8 cellular contexts compared by ENCODE assay signal in the genomic region with DNA sequence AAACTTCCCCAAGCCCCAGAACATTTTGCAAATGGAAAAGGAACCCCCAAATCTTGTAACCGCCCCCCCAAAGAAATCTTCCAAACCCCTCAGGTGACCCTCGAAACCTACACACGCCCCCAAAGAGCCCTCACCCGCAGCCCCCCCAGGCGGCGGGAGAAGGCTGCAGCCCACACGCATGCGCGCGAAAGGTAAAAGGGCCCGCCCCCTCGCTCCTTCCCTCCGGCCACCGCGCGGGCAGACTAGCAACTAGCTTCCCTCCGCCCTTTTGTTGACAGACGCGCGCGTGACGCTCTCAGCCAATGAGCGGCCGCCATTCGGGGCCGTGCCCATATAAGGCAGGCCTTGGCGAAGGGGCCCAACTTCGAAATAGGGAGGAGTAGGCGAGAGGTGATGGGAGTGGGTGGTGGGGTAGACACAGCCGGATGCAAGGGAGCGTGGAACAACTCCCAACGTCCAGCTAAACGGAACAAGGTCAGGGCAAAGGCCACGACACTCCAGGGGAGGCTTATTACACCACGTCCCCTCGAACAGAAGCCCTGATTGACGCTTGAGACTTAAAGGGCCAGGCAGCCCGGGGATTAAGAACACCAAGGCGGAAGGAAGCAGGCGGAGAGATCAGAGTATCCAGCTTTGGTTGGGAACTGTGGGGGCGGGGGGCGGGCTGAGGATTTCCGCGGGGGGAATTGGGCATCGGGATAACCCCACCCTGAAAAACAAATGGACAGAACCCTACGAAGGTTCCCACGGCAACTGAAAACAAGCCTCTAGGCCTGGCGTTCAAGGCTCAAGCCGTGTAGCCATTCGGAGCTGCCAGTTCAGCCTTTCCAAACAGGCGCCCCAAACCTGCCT.
A peak's percentile ranks its signal among the peaks of the same experiment; 100 is the strongest.
DNase-seq lines count a peak whose midpoint lies in the region; ATAC-seq, FAIRE-seq and TF ChIP-seq lines count a peak whose summit lies in the region.

No MANE protein-coding gene starts in this region.

- ATAC-seq in GM19025 (IDR thresholded peaks at IDR 0.05; ENCODE audit: low read depth, unreplicated experiment), result peak; percentile 94
- peak; percentile 96 for ATAC-seq in HG03354 (IDR thresholded peaks at IDR 0.05; ENCODE audit: poor library complexity, severe bottlenecking, unreplicated experiment)

- peak; percentile 99 for DNase-seq in AG10803 (ENCODE audit: low read depth)
- peak; percentile 99 for DNase-seq in NCI-H446 treated with DMSO at 0.1 percent for 48 hours (lab: John Stamatoyannopoulos, UW)
- peak; percentile 94 for DNase-seq in activated CD4-positive, CD25-positive, alpha-beta regulatory T cell treated with anti-CD3 and anti-CD28 coated beads, Interleukin-2, amount 50 U/mL, for 72 hours
- peak; percentile 93 to 98 for DNase-seq in cerebellar nuclear complex (lab: John Stamatoyannopoulos, UW)
- DNase-seq in stimulated activated CD4-positive, alpha-beta T cell treated with anti-CD3 and anti-CD28 coated beads, Interleukin-12 subunit alpha, Interleukin-12 subunit beta, amount 100 ng/mL, for 24 hours (ENCODE audit: low read depth in 2 of 2), result peak; percentile 92 to 96

- peak; percentile 13 for TF ChIP-seq CTCF in AG10803 (conservative IDR thresholded peaks at IDR 0.05; ENCODE audit: low read length)

- FAIRE-seq in islet of Langerhans (lab: Jason Lieb, UNC), result peak; percentile 81

- peak overlapping the region; percentile 89 for H3K4me3 ChIP-seq in AG10803 (ENCODE audit: low read length)

Comparison
In these comparisons a context has a peak if more than half of its experiments do, and no peak if none do; other contexts are left out.
1. Peak in every context shown above with its lines: DNase-seq, ATAC-seq and H3K4me3 ChIP-seq.